In the genomic region with DNA sequence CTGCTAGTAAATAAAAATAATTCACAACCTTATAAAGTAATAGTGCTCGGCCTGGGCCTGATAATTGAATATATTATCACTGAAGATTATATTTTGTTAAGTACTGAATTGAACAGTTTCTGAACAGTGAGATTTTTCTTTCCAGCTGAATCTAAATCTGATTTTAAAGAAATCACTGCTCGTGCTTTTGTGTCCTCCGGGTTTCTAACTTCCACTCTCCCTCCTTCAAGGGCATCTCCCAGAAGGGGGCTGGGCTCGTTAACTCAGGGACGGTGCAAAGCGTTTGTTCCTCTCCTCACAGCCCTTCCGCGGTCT, we compare ENCODE assay signal across 8 cellular contexts. TPM values are rescaled to one million over a fixed set of nuclear protein-coding genes. Genes with fewer than 3 reads are reported as not detected.
DNase-seq lines count a peak whose midpoint lies in the region; ATAC-seq, FAIRE-seq and TF ChIP-seq lines count a peak whose summit lies in the region.

No MANE protein-coding gene starts in this region.

- peak overlapping the region; percentile 83 for H3K4me2 ChIP-seq in HepG2 (ENCODE audit: low read depth, low read length)

- no peak for TF ChIP-seq POLR2A in HepG2 (IDR thresholded peaks at IDR 0.05; ENCODE audit: insufficient read depth in 1 of 2, low read depth in 2 of 2, low read length in 2 of 2)

- POLR2A ChIA-PET in activated CD4-positive, alpha-beta T cell treated with anti-CD3 and anti-CD28 coated beads for 36 hours (lab: Charles Lee) = interaction anchor here (0.5 to 0.6 kb wide), 2 partner anchors 107 to 1720 kb away, joined by 4 read pairs; no protein-coding TSS in a partner anchor
- POLR2A ChIA-PET in HepG2 (lab: Yijun Ruan, JAX) = interaction anchor here (0.7 to 1.6 kb wide), 9 partner anchors 9 to 266 kb away, joined by 3 to 6 read pairs (median 5); a partner anchor contains a TSS

- no peak for FAIRE-seq in HepG2 (lab: Jason Lieb, UNC)

- H3K4me1 Mint-ChIP-seq in activated CD4-positive, alpha-beta T cell treated with anti-CD3 and anti-CD28 coated beads for 36 hours = peaks cover 31% of the 10 kb centered on the region

- peak overlapping the region; percentile 93 to 99 for H3K4me3 ChIP-seq in ascending aorta
- peak overlapping the region; percentile 76 to 91 (median 90) for H3K4me3 ChIP-seq in HepG2 (replicated peaks in 1 of 3; ENCODE audit: insufficient read depth in 1 of 3, low read depth in 2 of 3, low read length in 3 of 3)
- H3K4me3 ChIP-seq in thoracic aorta = peak overlapping the region; percentile 96

- H3K36me3 ChIP-seq in ascending aorta (no peaks in the 10 kb centered on the region), HepG2 (replicated peaks in 1 of 2; ENCODE audit: control insufficient read depth in 1 of 2, insufficient read depth in 2 of 2, low read length in 2 of 2) (no peaks in the 10 kb centered on the region), thoracic aorta (no peaks in the 10 kb centered on the region)

- TF ChIP-seq EP300 in HepG2 (IDR thresholded peaks at IDR 0.05; ENCODE audit: low read depth in 2 of 2, low read length in 2 of 2) (no peak), HepG2 (CRISPR knock-in tag; IDR thresholded peaks at IDR 0.05; ENCODE audit: borderline replicate concordance) (no peak)

- in situ Hi-C loops in HepG2 (cut with HindIII; ENCODE audit: extremely low pct_ligation_motif_present, low pct_unique_long_range_greater_than_20kb) = no loop called here

- H3K79me2 ChIP-seq in HepG2 (ENCODE audit: insufficient read depth, low read length) = peaks cover 33% of the 10 kb centered on the region

- H3K27me3 ChIP-seq in ascending aorta = no peaks in the 10 kb centered on the region
- H3K27me3 ChIP-seq in HepG2 (ENCODE audit: control insufficient read depth in 1 of 2, insufficient read depth in 2 of 2, low read length in 2 of 2) = no peaks in the 10 kb centered on the region; a peak in 1 of 5 replicates
- H3K27me3 ChIP-seq in thoracic aorta (replicated peaks; ENCODE audit: insufficient read depth) = no peaks in the 10 kb centered on the region

- peaks cover 0 to 25% of the 10 kb centered on the region in 2 donors for H3K4me1 ChIP-seq in ascending aorta
- peaks cover 47% of the 10 kb centered on the region for H3K4me1 ChIP-seq in HepG2 (ENCODE audit: insufficient read depth, low read length)
- peaks cover 15 to 29% of the 10 kb centered on the region in 2 donors for H3K4me1 ChIP-seq in thoracic aorta (ENCODE audit: control insufficient read depth in 1 of 2, low read depth in 2 of 2)

- no peak for ATAC-seq in activated CD4-positive, alpha-beta T cell treated with anti-CD3 and anti-CD28 coated beads for 36 hours
- ATAC-seq in HepG2 = no peak
- no peak for ATAC-seq in thoracic aorta (ENCODE audit: insufficient number of reproducible peaks, low FRiP score, low read depth)
- ATAC-seq in HG02884 (IDR thresholded peaks at IDR 0.05; ENCODE audit: unreplicated experiment) = no peak

- peaks cover 20% of the 10 kb centered on the region for H4K20me1 ChIP-seq in HepG2 (ENCODE audit: insufficient read depth, low read length)

- H3K27ac ChIP-seq in ascending aorta = peak overlapping the region; percentile 99 to 100
- H3K27ac ChIP-seq in HepG2 (ENCODE audit: extremely low read length, insufficient read depth, low read length) = peak overlapping the region; percentile 74
- peak overlapping the region; percentile 96 to 100 for H3K27ac ChIP-seq in thoracic aorta

- TF ChIP-seq RAD21 in HepG2 (CRISPR knock-in tag; IDR thresholded peaks at IDR 0.05) = no peak

- peak overlapping the region; percentile 74 for H3K27ac Mint-ChIP-seq in activated CD4-positive, alpha-beta T cell treated with anti-CD3 and anti-CD28 coated beads for 36 hours

- H3K27me3 Mint-ChIP-seq in activated CD4-positive, alpha-beta T cell treated with anti-CD3 and anti-CD28 coated beads for 36 hours = no peaks in the 10 kb centered on the region

- intact Hi-C loops in activated CD4-positive, alpha-beta T cell treated with anti-CD3 and anti-CD28 coated beads for 36 hours (cut with DNase I, micrococcal nuclease) = loop anchor here in 1 of 2 experiments (2.0 kb wide), 1 partner anchor 219 kb away; no protein-coding TSS in a partner anchor
- intact Hi-C loops in ascending aorta (cut with DNase I) = no loop called here
- intact Hi-C loops in HepG2 (cut with micrococcal nuclease; ENCODE audit: unreplicated experiment) = no loop called here

- BruUV-seq in HepG2 (replicated peaks; lab: Mats Ljungman, UMichigan) = TSS peak; percentile 96

- CTCF ChIA-PET in activated CD4-positive, alpha-beta T cell treated with anti-CD3 and anti-CD28 coated beads for 36 hours (lab: Charles Lee) = interaction anchor here (0.6 to 4.0 kb wide), 24 partner anchors 10 to 332 kb away, joined by 3 to 29 read pairs (median 4); a partner anchor contains a TSS
- CTCF ChIA-PET in HepG2 (lab: Yijun Ruan, JAX; ENCODE audit: low intra/inter-chr PET ratio, low total read pairs) = interaction anchor here (1.0 kb wide), 1 partner anchor 129 kb away, joined by 3 read pairs; no protein-coding TSS in a partner anchor

- under 1% methylated on average over 8 of the region's 8 CpGs for WGBS in HepG2 (ENCODE audit: low lambda C conversion rate)

- H3K9me3 Mint-ChIP-seq in activated CD4-positive, alpha-beta T cell treated with anti-CD3 and anti-CD28 coated beads for 36 hours (ENCODE audit: low read depth) = no peaks in the 10 kb centered on the region

- peak overlapping the region; percentile 76 for H3K4me3 Mint-ChIP-seq in activated CD4-positive, alpha-beta T cell treated with anti-CD3 and anti-CD28 coated beads for 36 hours

- DNase-seq in activated CD4-positive, alpha-beta T cell treated with anti-CD3 and anti-CD28 coated beads for 36 hours = no peak
- DNase-seq in activated CD4-positive, alpha-beta T cell treated with anti-CD3 and anti-CD28 coated beads for 1 hour = no peak
- DNase-seq in ascending aorta (ENCODE audit: low spot score in 2 of 2) (no peak), HepG2 (ENCODE audit: low spot score) (no peak), thoracic aorta (ENCODE audit: low spot score) (no peak), Kasumi-1 (lab: John Stamatoyannopoulos, UW) (no peak), DMS79 (lab: John Stamatoyannopoulos, UW) (no peak)

- TF ChIP-seq CTCF in ascending aorta (IDR thresholded peaks at IDR 0.05) = no peak
- no peak for TF ChIP-seq CTCF in HepG2 (CRISPR knock-in tag; IDR thresholded peaks at IDR 0.05)
- no peak for TF ChIP-seq CTCF in thoracic aorta (IDR thresholded peaks at IDR 0.05)

- H3K9me3 ChIP-seq in ascending aorta (no peaks in the 10 kb centered on the region), HepG2 (ENCODE audit: low read length) (no peaks in the 10 kb centered on the region), thoracic aorta (no peaks in the 10 kb centered on the region)

- peak overlapping the region; percentile 88 for H3K9ac ChIP-seq in HepG2 (ENCODE audit: insufficient read depth, low read depth, low read length)

- H2AFZ ChIP-seq in HepG2 (ENCODE audit: low read length) = no peak overlapping the region

- no peaks in the 10 kb centered on the region for H3K36me3 Mint-ChIP-seq in activated CD4-positive, alpha-beta T cell treated with anti-CD3 and anti-CD28 coated beads for 36 hours (ENCODE audit: low read depth)

TF ChIP-seq in HepG2, 621 proteins besides CTCF, POLR2A, EP300 and RAD21:
- TF ChIP-seq ZNF75D (CRISPR knock-in tag; IDR thresholded peaks at IDR 0.05; ENCODE audit: borderline replicate concordance) (0 out of 2 replicates have a peak, but pooled peaks have one; percentile 21), HDAC1 (CRISPR knock-in tag; IDR thresholded peaks at IDR 0.05) (no peak)

RNA-seq across cellular contexts. Expression of a gene that starts 0.8 kb away (rescaled TPM):
- 10 to 100 TPM; 12.3 to 13.5 TPM for total RNA-seq in activated CD4-positive, alpha-beta T cell treated with anti-CD3 and anti-CD28 coated beads for 36 hours
- total RNA-seq in ascending aorta (13.4 TPM), HepG2 (2016; rRNA removed; fragmentation: Illumina TruSeq; extraction: Trizol) (26.7 and 43.6 TPM in 2 replicates), thoracic aorta (10 to 100 TPM; 40.1 to 64.3 TPM)
- 5.1 and 5.3 TPM in 2 replicates for total RNA-seq in HepG2 (2016; cell fraction: cytosol; rRNA removed; fragmentation: Illumina TruSeq; extraction: Trizol; ENCODE audit: low read depth)
- total RNA-seq in HepG2 (2016; cell fraction: insoluble cytoplasmic fraction; rRNA removed; fragmentation: Illumina TruSeq; extraction: Trizol) = 25.5 and 40.1 TPM in 2 replicates
- 11.3 and 11.4 TPM in 2 replicates for total RNA-seq in HepG2 (2016; cell fraction: membrane; rRNA removed; fragmentation: Illumina TruSeq; extraction: Trizol)
- 35.4 and 42.7 TPM in 2 replicates for total RNA-seq in HepG2 (2016; cell fraction: nucleus; rRNA removed; fragmentation: Illumina TruSeq; extraction: Trizol)
- polyA plus RNA-seq in HepG2 (2011; rRNA removed) = 27.0 and 32.5 TPM in 2 replicates
- polyA plus RNA-seq in HepG2 (2011; cell fraction: cytosol; rRNA removed) = 18.2 and 23.8 TPM in 2 replicates
- polyA plus RNA-seq in HepG2 (2011; cell fraction: nucleus; rRNA removed) = 22.1 and 26.2 TPM in 2 replicates
- polyA plus RNA-seq in HepG2 (2012) = 21.2 and 27.8 TPM in 2 replicates
- 0.59 and 0.67 TPM in 2 replicates for polyA plus RNA-seq in HepG2 (2016; cell fraction: cytosol; fragmentation: Illumina TruSeq; extraction: Trizol; ENCODE audit: low read depth)
- 23.0 and 24.6 TPM in 2 replicates for polyA plus RNA-seq in HepG2 (2016; cell fraction: insoluble cytoplasmic fraction; fragmentation: Illumina TruSeq; extraction: Trizol; ENCODE audit: low read depth)
- 1.5 and 1.9 TPM in 2 replicates for polyA plus RNA-seq in HepG2 (2016; cell fraction: membrane; fragmentation: Illumina TruSeq; extraction: Trizol; ENCODE audit: low read depth)
- polyA plus RNA-seq in HepG2 (2016; cell fraction: nucleus; fragmentation: Illumina TruSeq; extraction: Trizol; ENCODE audit: insufficient read depth, low read depth) = 22.3 and 23.8 TPM in 2 replicates
- 24.7 and 78.1 TPM in 2 replicates for polyA minus RNA-seq in HepG2 (2011; rRNA and poly(A)+ RNA removed; ENCODE audit: low replicate concordance)
- 37.6 and 42.0 TPM in 2 replicates for polyA minus RNA-seq in HepG2 (2011; cell fraction: cytosol; rRNA and poly(A)+ RNA removed)
- polyA minus RNA-seq in HepG2 (2011; cell fraction: nucleus; rRNA and poly(A)+ RNA removed) = 62.1 and 75.5 TPM in 2 replicates
